Comparison of ENCODE assay signal across 15 cellular contexts in the genomic region with DNA sequence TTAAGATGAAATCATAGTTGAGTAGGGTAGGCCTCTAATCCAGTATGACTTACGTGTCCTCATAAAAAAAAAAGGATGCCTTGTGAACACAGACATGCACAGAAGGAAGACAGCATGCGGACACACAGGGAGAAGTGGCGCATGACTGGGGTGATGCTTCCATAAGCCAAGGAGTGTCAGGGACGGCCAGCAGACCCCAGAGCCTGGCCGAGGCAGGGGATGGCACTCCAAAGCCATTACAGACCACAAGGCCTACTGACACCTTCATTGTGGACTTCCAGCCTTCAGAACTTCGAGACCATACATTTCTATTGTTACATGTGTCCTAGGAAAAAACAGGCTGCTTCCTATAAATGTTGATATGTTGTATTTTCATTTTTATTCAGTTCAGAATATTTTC. TPM values are rescaled to one million over a fixed set of nuclear protein-coding genes. Genes with fewer than 3 reads are reported as not detected.
A peak's percentile ranks its signal among the peaks of the same experiment; 100 is the strongest.
DNase-seq lines count a peak whose midpoint lies in the region; ATAC-seq and TF ChIP-seq lines count a peak whose summit lies in the region.
"Had no signal": no experiment of that assay in that cellular context is flagged by ENCODE, and none has a peak within 500 bp of the region (broad histone marks: within the 10 kb centered on the region; RNA-seq: fewer than 3 reads in every experiment).

No MANE protein-coding gene starts in this region.

- H3K27ac ChIP-seq in CD8-positive, alpha-beta T cell (ENCODE audit: low read depth, low read length), result peak overlapping the region; percentile 22
- peak overlapping the region; percentile 71 for H3K27ac ChIP-seq in naive thymus-derived CD4-positive, alpha-beta T cell (ENCODE audit: low read depth, low read length)
- H3K27ac ChIP-seq in esophagus squamous epithelium, result no peak overlapping the region
- H3K27ac ChIP-seq: gastroesophageal sphincter had no signal

- TF ChIP-seq POLR2A in esophagus squamous epithelium (IDR thresholded peaks at IDR 0.05), result no peak

- H3K4me1 ChIP-seq in CD8-positive, alpha-beta T cell (ENCODE audit: insufficient read depth, low read length), result peaks cover 18% of the 10 kb centered on the region
- peaks cover 13 to 21% of the 10 kb centered on the region in 2 donors for H3K4me1 ChIP-seq in naive thymus-derived CD4-positive, alpha-beta T cell (ENCODE audit: control insufficient read depth in 2 of 2, insufficient read depth in 2 of 2, low read length in 2 of 2)
- peaks cover 0 to 22% (median 17%) of the 10 kb centered on the region in 3 donors for H3K4me1 ChIP-seq in esophagus squamous epithelium

- CTCF ChIA-PET in CD8-positive, alpha-beta T cell (lab: Charles Lee), result no interaction called here
- CTCF ChIA-PET in naive thymus-derived CD4-positive, alpha-beta T cell (lab: Charles Lee), result no interaction called here

- TF ChIP-seq CTCF in CD8-positive, alpha-beta T cell (IDR thresholded peaks at IDR 0.05), result no peak
- TF ChIP-seq CTCF in HFFc6 (IDR thresholded peaks at IDR 0.05) (no peak), esophagus squamous epithelium (IDR thresholded peaks at IDR 0.05) (no peak)

- no peaks in the 10 kb centered on the region for H3K9me3 ChIP-seq in CD8-positive, alpha-beta T cell (ENCODE audit: low read length)
- no peaks in the 10 kb centered on the region for H3K9me3 ChIP-seq in naive thymus-derived CD4-positive, alpha-beta T cell (ENCODE audit: control insufficient read depth in 2 of 3, low read length in 3 of 3)
- H3K9me3 ChIP-seq in esophagus squamous epithelium, result no peaks in the 10 kb centered on the region
- H3K9me3 ChIP-seq: gastroesophageal sphincter, sigmoid colon had no signal

- peak overlapping the region; percentile 11 for H3K4me3 ChIP-seq in CD8-positive, alpha-beta T cell (ENCODE audit: low read depth, low read length)
- peak overlapping the region; percentile 53 for H3K4me3 ChIP-seq in naive thymus-derived CD4-positive, alpha-beta T cell (ENCODE audit: low read length)
- H3K4me3 ChIP-seq in esophagus squamous epithelium, result no peak overlapping the region

- no peaks in the 10 kb centered on the region for H3K9me3 Mint-ChIP-seq in CD8-positive, alpha-beta T cell
- no peaks in the 10 kb centered on the region for H3K9me3 Mint-ChIP-seq in HFFc6
- H3K9me3 Mint-ChIP-seq in activated naive CD4-positive, alpha-beta T cell treated with anti-CD3 and anti-CD28 coated beads, Interleukin-2, amount 50 U/mL, for 72 hours, result no peaks in the 10 kb centered on the region
- no peaks in the 10 kb centered on the region for H3K9me3 Mint-ChIP-seq in naive thymus-derived CD4-positive, alpha-beta T cell

- peaks cover 56% of the 10 kb centered on the region for H3K4me1 Mint-ChIP-seq in CD8-positive, alpha-beta T cell (ENCODE audit: low read depth)
- peaks cover 14% of the 10 kb centered on the region for H3K4me1 Mint-ChIP-seq in HFFc6 (ENCODE audit: low read depth)
- peaks cover 41 to 75% (median 50%) of the 10 kb centered on the region in 7 donors for H3K4me1 Mint-ChIP-seq in naive thymus-derived CD4-positive, alpha-beta T cell

- DNase-seq in CD8-positive, alpha-beta T cell, result no peak
- DNase-seq in HFFc6 (no peak), esophagus squamous epithelium (lab: John Stamatoyannopoulos, UW) (no peak)
- no peak for DNase-seq in activated naive CD4-positive, alpha-beta T cell treated with anti-CD3 and anti-CD28 coated beads, Interleukin-2, amount 50 U/mL, for 72 hours (ENCODE audit: low spot score in 2 of 2)
- DNase-seq in naive thymus-derived CD4-positive, alpha-beta T cell, result no peak
- DNase-seq: activated CD8-positive, alpha-beta memory T cell treated with anti-CD3 and anti-CD28 coated beads for 24 hours; dorsolateral prefrontal cortex; NCI-H1105; NCI-H345; nephron progenitor cell; sigmoid colon had no signal

- POLR2A ChIA-PET in CD8-positive, alpha-beta T cell (lab: Charles Lee), result no interaction called here
- POLR2A ChIA-PET in naive thymus-derived CD4-positive, alpha-beta T cell (lab: Charles Lee), result interaction anchor here (1.3 kb wide), 1 partner anchor 20 kb away, joined by 7 read pairs; the partner anchor contains the start of gene EHMT1

- ATAC-seq in CD8-positive, alpha-beta T cell, result no peak
- ATAC-seq in activated naive CD4-positive, alpha-beta T cell treated with anti-CD3 and anti-CD28 coated beads, Interleukin-2, amount 50 U/mL, for 72 hours, result no peak
- no peak for ATAC-seq in naive thymus-derived CD4-positive, alpha-beta T cell
- ATAC-seq in GM18873 (IDR thresholded peaks at IDR 0.05; ENCODE audit: low FRiP score, unreplicated experiment), result no peak
- no peak for ATAC-seq in activated CD4-positive, CD25-positive, alpha-beta regulatory T cell treated with anti-CD3 and anti-CD28 coated beads, Interleukin-2, amount 50 U/mL, for 24 hours
- ATAC-seq: gastroesophageal sphincter, Panc1 had no signal

- H3K4me3 Mint-ChIP-seq in CD8-positive, alpha-beta T cell, result peak overlapping the region; percentile 81
- H3K4me3 Mint-ChIP-seq in HFFc6, result peak overlapping the region; percentile 57; the same call in 1 of the 2 replicates
- peak overlapping the region; percentile 64 to 90 (median 84) for H3K4me3 Mint-ChIP-seq in naive thymus-derived CD4-positive, alpha-beta T cell
- H3K4me3 Mint-ChIP-seq: nephron progenitor cell had no signal

- WGBS in esophagus squamous epithelium, 2 donors, result 85 to 86% methylated on average over 6 of the region's 6 CpGs

- H3K27ac Mint-ChIP-seq in CD8-positive, alpha-beta T cell, result peak overlapping the region; percentile 89
- H3K27ac Mint-ChIP-seq in HFFc6, result no peak overlapping the region
- peak overlapping the region; percentile 84 for H3K27ac Mint-ChIP-seq in activated naive CD4-positive, alpha-beta T cell treated with anti-CD3 and anti-CD28 coated beads, Interleukin-2, amount 50 U/mL, for 72 hours
- H3K27ac Mint-ChIP-seq in naive thymus-derived CD4-positive, alpha-beta T cell, result peak overlapping the region; percentile 78 to 93 (median 88)
- H3K27ac Mint-ChIP-seq: nephron progenitor cell had no signal

- intact Hi-C loops in CD8-positive, alpha-beta T cell (cut with DNase I, micrococcal nuclease), result loop anchor here in 1 of 2 experiments (1.0 kb wide), 1 partner anchor 10 kb away; no protein-coding TSS in a partner anchor
- intact Hi-C loops in naive thymus-derived CD4-positive, alpha-beta T cell (cut with micrococcal nuclease), result loop anchor here (1.0 to 2.0 kb wide), 3 partner anchors 10 to 20 kb away; no protein-coding TSS in a partner anchor
- intact Hi-C loops in esophagus squamous epithelium (cut with DNase I), result no loop called here

- H3K36me3 Mint-ChIP-seq in CD8-positive, alpha-beta T cell, result peaks cover 27% of the 10 kb centered on the region
- peaks cover 10% of the 10 kb centered on the region for H3K36me3 Mint-ChIP-seq in HFFc6 (ENCODE audit: low read depth)
- H3K36me3 Mint-ChIP-seq in activated naive CD4-positive, alpha-beta T cell treated with anti-CD3 and anti-CD28 coated beads, Interleukin-2, amount 50 U/mL, for 72 hours, result peaks cover under 1 to 15% of the 10 kb centered on the region in 2 donors
- peaks cover 10 to 28% (median 13%) of the 10 kb centered on the region in 5 donors for H3K36me3 Mint-ChIP-seq in naive thymus-derived CD4-positive, alpha-beta T cell

- H3K36me3 ChIP-seq in CD8-positive, alpha-beta T cell (ENCODE audit: insufficient read depth, low read length), result no peaks in the 10 kb centered on the region
- H3K36me3 ChIP-seq in naive thymus-derived CD4-positive, alpha-beta T cell (ENCODE audit: control insufficient read depth in 2 of 3, insufficient read depth in 3 of 3, low read length in 3 of 3), result peaks cover 0 to 12% (median 0%) of the 10 kb centered on the region in 3 experiments
- peaks cover 0 to 23% (median 0%) of the 10 kb centered on the region in 3 donors for H3K36me3 ChIP-seq in esophagus squamous epithelium

- H3K27me3 ChIP-seq in CD8-positive, alpha-beta T cell (ENCODE audit: insufficient read depth, low read length), result no peaks in the 10 kb centered on the region
- no peaks in the 10 kb centered on the region for H3K27me3 ChIP-seq in naive thymus-derived CD4-positive, alpha-beta T cell (ENCODE audit: control insufficient read depth in 2 of 2, insufficient read depth in 2 of 2, low read length in 2 of 2)
- no peaks in the 10 kb centered on the region for H3K27me3 ChIP-seq in esophagus squamous epithelium
- H3K27me3 ChIP-seq: dorsolateral prefrontal cortex, gastroesophageal sphincter, sigmoid colon had no signal

- no peaks in the 10 kb centered on the region for H3K27me3 Mint-ChIP-seq in CD8-positive, alpha-beta T cell (ENCODE audit: low read depth)
- H3K27me3 Mint-ChIP-seq in HFFc6 (ENCODE audit: insufficient read depth), result no peaks in the 10 kb centered on the region; the same call in 1 of the 2 replicates
- no peaks in the 10 kb centered on the region for H3K27me3 Mint-ChIP-seq in naive thymus-derived CD4-positive, alpha-beta T cell

RNA-seq across cellular contexts. Expression of gene EHMT1, which starts 19.9 kb away (rescaled TPM):
- 10 to 100 TPM; 83.1 to 86.2 TPM for total RNA-seq in CD8-positive, alpha-beta T cell
- total RNA-seq in HFFc6 (2021; fragmentation: NEBNext Ultra II Directional; extraction: Animal tissue kit (Norgen Biotek cat#: 25700)), result 100 to 1,000 TPM in 1 of 6 experiments, 10 to 100 TPM in 5; 41.0 to 116 (median 46.9) TPM
- 10 to 100 TPM; 80.4 to 85.0 TPM for total RNA-seq in activated naive CD4-positive, alpha-beta T cell treated with anti-CD3 and anti-CD28 coated beads, Interleukin-2, amount 50 U/mL, for 72 hours
- total RNA-seq in naive thymus-derived CD4-positive, alpha-beta T cell, result 100 to 1,000 TPM; 111 to 132 (median 117) TPM
- 10 to 100 TPM; 24.7 to 43.0 TPM for polyA plus RNA-seq in naive thymus-derived CD4-positive, alpha-beta T cell
- total RNA-seq in esophagus squamous epithelium, result 10 to 100 TPM; 42.8 to 87.0 (median 65.0) TPM

RNA-seq across cellular contexts. Expression of gene ARRDC1, which starts 33.2 kb away (rescaled TPM):
- total RNA-seq in CD8-positive, alpha-beta T cell, result 10 to 100 TPM; 30.8 to 35.9 TPM
- 10 to 100 TPM; 15.9 to 18.2 (median 17.1) TPM for total RNA-seq in HFFc6 (2021; fragmentation: NEBNext Ultra II Directional; extraction: Animal tissue kit (Norgen Biotek cat#: 25700))
- 10 to 100 TPM; 34.4 to 40.9 TPM for total RNA-seq in activated naive CD4-positive, alpha-beta T cell treated with anti-CD3 and anti-CD28 coated beads, Interleukin-2, amount 50 U/mL, for 72 hours
- total RNA-seq in naive thymus-derived CD4-positive, alpha-beta T cell, result 100 to 1,000 TPM in 1 of 5 experiments, 10 to 100 TPM in 4; 53.7 to 126 (median 82.6) TPM
- polyA plus RNA-seq in naive thymus-derived CD4-positive, alpha-beta T cell, result 10 to 100 TPM; 35.2 to 56.3 TPM
- 100 to 1,000 TPM in 2 of 4 donors, 10 to 100 TPM in 2; 53.3 to 121 (median 89.6) TPM for total RNA-seq in esophagus squamous epithelium

RNA-seq across cellular contexts. Expression of gene ZMYND19, which starts 48.4 kb away (rescaled TPM):
- total RNA-seq in CD8-positive, alpha-beta T cell, result 10 to 100 TPM in 1 of 2 experiments, 1 to 10 TPM in 1; 9.0 to 10.3 TPM
- 10 to 100 TPM; 23.9 to 34.4 (median 25.4) TPM for total RNA-seq in HFFc6 (2021; fragmentation: NEBNext Ultra II Directional; extraction: Animal tissue kit (Norgen Biotek cat#: 25700))
- 10 to 100 TPM; 32.9 to 63.5 TPM for total RNA-seq in activated naive CD4-positive, alpha-beta T cell treated with anti-CD3 and anti-CD28 coated beads, Interleukin-2, amount 50 U/mL, for 72 hours
- total RNA-seq in naive thymus-derived CD4-positive, alpha-beta T cell, result 10 to 100 TPM; 13.3 to 32.4 (median 26.6) TPM
- 1 to 10 TPM; 4.5 to 9.8 TPM for polyA plus RNA-seq in naive thymus-derived CD4-positive, alpha-beta T cell
- total RNA-seq in esophagus squamous epithelium, result 10 to 100 TPM; 17.5 to 28.8 (median 25.2) TPM

RNA-seq across cellular contexts. Expression of gene DPH7, which starts 60.0 kb away (rescaled TPM):
- total RNA-seq in CD8-positive, alpha-beta T cell, result 10 to 100 TPM; 47.0 to 49.8 TPM
- total RNA-seq in HFFc6 (2021; fragmentation: NEBNext Ultra II Directional; extraction: Animal tissue kit (Norgen Biotek cat#: 25700)), result 10 to 100 TPM; 18.2 to 20.7 (median 20.1) TPM
- 10 to 100 TPM; 30.1 to 64.7 TPM for total RNA-seq in activated naive CD4-positive, alpha-beta T cell treated with anti-CD3 and anti-CD28 coated beads, Interleukin-2, amount 50 U/mL, for 72 hours
- total RNA-seq in naive thymus-derived CD4-positive, alpha-beta T cell, result 10 to 100 TPM; 43.4 to 77.5 (median 49.9) TPM
- polyA plus RNA-seq in naive thymus-derived CD4-positive, alpha-beta T cell, result 10 to 100 TPM; 29.7 to 45.3 TPM
- total RNA-seq in esophagus squamous epithelium, result 10 to 100 TPM; 13.4 to 32.2 (median 21.7) TPM

Comparison
In these comparisons a context has a peak if more than half of its experiments do, and no peak if none do; other contexts are left out.
1. H3K27ac ChIP-seq: peak in CD8-positive, alpha-beta T cell (single experiment) and naive thymus-derived CD4-positive, alpha-beta T cell (single experiment); none in esophagus squamous epithelium (0 of 4).
2. H3K4me3 ChIP-seq: peak in CD8-positive, alpha-beta T cell (single experiment) and naive thymus-derived CD4-positive, alpha-beta T cell (single experiment); none in esophagus squamous epithelium (0 of 4).
3. Peak in every context shown above with its lines, with median percentiles within 50 percentile points of each other: H3K4me3 Mint-ChIP-seq.